ENCODE assay signal across 19 cellular contexts in genomic region chr12:26197832-26198231, GRCh38. TPM values are rescaled to one million over a fixed set of nuclear protein-coding genes. Genes with fewer than 3 reads are reported as not detected.
DNase-seq lines count a peak whose midpoint lies in the region; ATAC-seq, FAIRE-seq and TF ChIP-seq lines count a peak whose summit lies in the region.
"Had no signal": no experiment of that assay in that cellular context is flagged by ENCODE, and none has a peak within 500 bp of the region (broad histone marks: within the 10 kb centered on the region; RNA-seq: fewer than 3 reads in every experiment).

No MANE protein-coding gene starts in this region.

- H3K36me3 ChIP-seq in SK-N-SH (replicated peaks in 1 of 2; ENCODE audit: control insufficient read depth in 1 of 2, insufficient read depth in 2 of 2, low read length in 1 of 2) (no peaks in the 10 kb centered on the region), astrocyte (ENCODE audit: insufficient read depth, low read length) (no peaks in the 10 kb centered on the region), mucosa of descending colon (ENCODE audit: low read depth) (no peaks in the 10 kb centered on the region)
- H3K36me3 ChIP-seq: left lung had no signal

- peak in 1 of 2 experiments; percentile 52; a peak in 1 of 4 replicates for TF ChIP-seq EP300 in SK-N-SH (IDR thresholded peaks at IDR 0.05; ENCODE audit: borderline replicate concordance in 1 of 2, low read depth in 1 of 2, low read length in 1 of 2)

- no peak for TF ChIP-seq RAD21 in SK-N-SH (IDR thresholded peaks at IDR 0.05; ENCODE audit: low read length)

- no peak overlapping the region for H3K4me3 Mint-ChIP-seq in astrocyte (ENCODE audit: unreplicated experiment)
- H3K4me3 Mint-ChIP-seq in type B pancreatic cell, result peak overlapping the region; percentile 42
- H3K4me3 Mint-ChIP-seq: activated CD8-positive, alpha-beta memory T cell treated with anti-CD3 and anti-CD28 coated beads, Interleukin-2, amount 10 ng/mL, durations not matched to agents 7 days and 5 days; activated naive CD4-positive, alpha-beta T cell treated with anti-CD3 and anti-CD28 coated beads, Interleukin-2, amount 50 U/mL, for 24 hours; naive thymus-derived CD8-positive, alpha-beta T cell; stimulated activated naive B cell treated with anti-CD40 and anti-IgM and Interleukin-4, amounts not matched to agents 10 μg/mL and 1 μg/mL and 100 μg/mL, for 72 hours had no signal

- WGBS in SK-N-SH (ENCODE audit: low lambda C conversion rate), result 42% methylated on average over 1 of the region's 3 CpGs

- H3K4me3 ChIP-seq in SK-N-SH (ENCODE audit: low read depth in 2 of 2, low read length in 1 of 2) (no peak overlapping the region), astrocyte (ENCODE audit: insufficient read depth, low read depth, low read length) (no peak overlapping the region), mucosa of descending colon (no peak overlapping the region)
- H3K4me3 ChIP-seq: left lung had no signal

- H3K27ac Mint-ChIP-seq in astrocyte (ENCODE audit: unreplicated experiment) (no peak overlapping the region), type B pancreatic cell (no peak overlapping the region)
- H3K27ac Mint-ChIP-seq: activated CD8-positive, alpha-beta memory T cell treated with anti-CD3 and anti-CD28 coated beads, Interleukin-2, amount 10 ng/mL, durations not matched to agents 7 days and 5 days; activated naive CD4-positive, alpha-beta T cell treated with anti-CD3 and anti-CD28 coated beads, Interleukin-2, amount 50 U/mL, for 24 hours; naive thymus-derived CD8-positive, alpha-beta T cell; stimulated activated naive B cell treated with anti-CD40 and anti-IgM and Interleukin-4, amounts not matched to agents 10 μg/mL and 1 μg/mL and 100 μg/mL, for 72 hours had no signal

- no peaks in the 10 kb centered on the region for H3K9me3 Mint-ChIP-seq in astrocyte (ENCODE audit: unreplicated experiment)
- peaks cover 4% of the 10 kb centered on the region for H3K9me3 Mint-ChIP-seq in type B pancreatic cell
- H3K9me3 Mint-ChIP-seq: activated naive CD4-positive, alpha-beta T cell treated with anti-CD3 and anti-CD28 coated beads, Interleukin-2, amount 50 U/mL, for 24 hours; naive thymus-derived CD8-positive, alpha-beta T cell; stimulated activated naive B cell treated with anti-CD40 and anti-IgM and Interleukin-4, amounts not matched to agents 10 μg/mL and 1 μg/mL and 100 μg/mL, for 72 hours had no signal

- H3K27me3 ChIP-seq in SK-N-SH (ENCODE audit: insufficient read depth) (no peaks in the 10 kb centered on the region), astrocyte (ENCODE audit: insufficient read depth, low read length) (no peaks in the 10 kb centered on the region)

- H3K36me3 Mint-ChIP-seq in astrocyte (ENCODE audit: low read depth, unreplicated experiment) (no peaks in the 10 kb centered on the region), type B pancreatic cell (peaks cover 4% of the 10 kb centered on the region)
- H3K36me3 Mint-ChIP-seq: activated CD8-positive, alpha-beta memory T cell treated with anti-CD3 and anti-CD28 coated beads, Interleukin-2, amount 10 ng/mL, durations not matched to agents 7 days and 5 days; activated naive CD4-positive, alpha-beta T cell treated with anti-CD3 and anti-CD28 coated beads, Interleukin-2, amount 50 U/mL, for 24 hours; naive thymus-derived CD8-positive, alpha-beta T cell; stimulated activated naive B cell treated with anti-CD40 and anti-IgM and Interleukin-4, amounts not matched to agents 10 μg/mL and 1 μg/mL and 100 μg/mL, for 72 hours had no signal

- H3K9ac ChIP-seq in SK-N-SH (no peak overlapping the region), astrocyte (ENCODE audit: low read length) (peak overlapping the region; percentile 24)

- H3K4me1 Mint-ChIP-seq in astrocyte (ENCODE audit: low read depth, unreplicated experiment) (peaks cover 8% of the 10 kb centered on the region), type B pancreatic cell (ENCODE audit: unreplicated experiment) (peaks cover 4% of the 10 kb centered on the region)

- POLR2A ChIA-PET in SK-N-SH (lab: Yijun Ruan, JAX), result no interaction called here

- intact Hi-C loops in mucosa of descending colon (cut with DNase I, micrococcal nuclease), result no loop called here

- no peaks in the 10 kb centered on the region for H3K9me2 ChIP-seq in SK-N-SH

- H2AFZ ChIP-seq in SK-N-SH (ENCODE audit: low read depth) (no peak overlapping the region), astrocyte (ENCODE audit: low read depth, low read length) (no peak overlapping the region)

- H3K4me2 ChIP-seq in SK-N-SH (peak overlapping the region; percentile 43; the same call in 1 of the 2 replicates), astrocyte (ENCODE audit: low read length) (peak overlapping the region; percentile 96)

- peaks cover 9 to 25% of the 10 kb centered on the region in 2 experiments; a peak in 3 of 4 replicates for H3K4me1 ChIP-seq in SK-N-SH (ENCODE audit: control insufficient read depth in 1 of 2, insufficient read depth in 2 of 2, low read depth in 1 of 2, low read length in 1 of 2)
- peaks cover 39% of the 10 kb centered on the region for H3K4me1 ChIP-seq in astrocyte (ENCODE audit: insufficient read depth, low read length)
- no peaks in the 10 kb centered on the region for H3K4me1 ChIP-seq in mucosa of descending colon (ENCODE audit: low read depth)
- H3K4me1 ChIP-seq: Caco-2 had no signal

- H4K20me1 ChIP-seq in SK-N-SH (ENCODE audit: insufficient read depth) (no peaks in the 10 kb centered on the region), astrocyte (ENCODE audit: insufficient read depth, low read length) (no peaks in the 10 kb centered on the region)

- peaks cover 2% of the 10 kb centered on the region for H3K27me3 Mint-ChIP-seq in astrocyte (ENCODE audit: low read depth, unreplicated experiment)
- peaks cover 39% of the 10 kb centered on the region for H3K27me3 Mint-ChIP-seq in type B pancreatic cell

- H3K27ac ChIP-seq in SK-N-SH (ENCODE audit: low read depth in 2 of 2, low read length in 1 of 2) (peak overlapping the region in 1 of 2 experiments; percentile 60; a peak in 2 of 4 replicates), astrocyte (ENCODE audit: low read depth, low read length) (no peak overlapping the region)
- H3K27ac ChIP-seq: epithelial cell of prostate, left lung had no signal

- ATAC-seq in SK-N-SH treated with all-trans-retinoic acid at 6 μM for 48 hours (no peak), mucosa of descending colon (peak; percentile 68), HG03432 (IDR thresholded peaks at IDR 0.05; ENCODE audit: unreplicated experiment) (no peak), HG03175 (IDR thresholded peaks at IDR 0.05; ENCODE audit: unreplicated experiment) (no peak)
- ATAC-seq: activated CD8-positive, alpha-beta memory T cell treated with anti-CD3 and anti-CD28 coated beads, Interleukin-2, amount 10 ng/mL, durations not matched to agents 7 days and 5 days; left lung; naive thymus-derived CD8-positive, alpha-beta T cell; stimulated activated naive B cell treated with anti-CD40 and anti-IgM and Interleukin-4, amounts not matched to agents 10 μg/mL and 1 μg/mL and 100 μg/mL, for 72 hours had no signal

- TF ChIP-seq CTCF in SK-N-SH (IDR thresholded peaks at IDR 0.05) (no peak), astrocyte (IDR thresholded peaks at IDR 0.05; ENCODE audit: insufficient read depth, low read depth, low read length) (no peak), mucosa of descending colon (IDR thresholded peaks at IDR 0.05) (no peak), type B pancreatic cell (conservative IDR thresholded peaks at IDR 0.05) (no peak)

- H3K9me3 ChIP-seq in SK-N-SH, result no peaks in the 10 kb centered on the region
- H3K9me3 ChIP-seq in astrocyte (ENCODE audit: insufficient read depth, low read depth, low read length), result no peaks in the 10 kb centered on the region
- H3K9me3 ChIP-seq in mucosa of descending colon, result no peaks in the 10 kb centered on the region
- H3K9me3 ChIP-seq: Caco-2, left lung had no signal

- no peaks in the 10 kb centered on the region for H3F3A ChIP-seq in SK-N-SH (replicated peaks; ENCODE audit: insufficient read depth)

- DNase-seq in SK-N-SH (peak; percentile 31), astrocyte (ENCODE audit: low read depth) (peak; percentile 27), mucosa of descending colon (peak in 1 of 3 donors; percentile 42), type B pancreatic cell (ENCODE audit: extremely low spot score, unreplicated experiment) (no peak), superior temporal gyrus (ENCODE audit: extremely low spot score) (no peak)
- DNase-seq: activated CD8-positive, alpha-beta memory T cell treated with anti-CD3 and anti-CD28 coated beads, Interleukin-2, amount 10 ng/mL, durations not matched to agents 7 days and 5 days; Caco-2; cerebellar nuclear complex; left lung; naive thymus-derived CD8-positive, alpha-beta T cell; stimulated activated CD4-positive, alpha-beta T cell treated with anti-CD3 and anti-CD28 coated beads, Interleukin-4, amount 100 ng/mL, for 4 hours; stimulated activated naive B cell treated with anti-CD40 and anti-IgM and Interleukin-4, amounts not matched to agents 10 μg/mL and 1 μg/mL and 100 μg/mL, for 72 hours; SW 1271 had no signal

- H3K79me2 ChIP-seq in SK-N-SH (ENCODE audit: insufficient read depth) (no peaks in the 10 kb centered on the region), astrocyte (ENCODE audit: insufficient read depth, low read length) (peaks cover 10% of the 10 kb centered on the region)

- CTCF ChIA-PET in SK-N-SH (lab: Yijun Ruan, JAX), result interaction anchor here (1.0 to 1.5 kb wide), 3 partner anchors 13 to 821 kb away, joined by 3 to 6 read pairs (median 4); no protein-coding TSS in a partner anchor

- no peak for FAIRE-seq in astrocyte (lab: Jason Lieb, UNC)

TF ChIP-seq in SK-N-SH, 30 proteins besides CTCF, POLR2A, EP300 and RAD21 (continues in another document):
- no peak for TF ChIP-seq ELF1 (IDR thresholded peaks at IDR 0.05)
- no peak for TF ChIP-seq POLR2AphosphoS5 (IDR thresholded peaks at IDR 0.05; ENCODE audit: low read depth, low read length)
- no peak for TF ChIP-seq MAX (IDR thresholded peaks at IDR 0.05; ENCODE audit: low read depth)

TF ChIP-seq in SK-N-SH treated with all-trans-retinoic acid at 6 μM for 48 hours, 23 proteins besides CTCF, POLR2A, EP300 and RAD21 (continues in another document):
- TF ChIP-seq ARNTL (CRISPR knock-in tag; IDR thresholded peaks at IDR 0.05; ENCODE audit: borderline replicate concordance, low read depth), result no peak
- no peak for TF ChIP-seq ZC3H10 (CRISPR knock-in tag; IDR thresholded peaks at IDR 0.05)
- TF ChIP-seq CSDC2 (CRISPR knock-in tag; IDR thresholded peaks at IDR 0.05), result no peak

RNA-seq across cellular contexts. Expression of gene SSPN, which starts 2.5 kb away (rescaled TPM):
- polyA plus RNA-seq in SK-N-SH (2012; rRNA removed), result 5.9 and 11.7 TPM in 2 replicates
- polyA plus RNA-seq in SK-N-SH (2012; cell fraction: cytosol; rRNA removed), result 7.9 and 9.7 TPM in 2 replicates
- polyA plus RNA-seq in SK-N-SH (2012; cell fraction: nucleus; rRNA removed), result 5.4 and 7.4 TPM in 2 replicates
- total RNA-seq in astrocyte (6.3 and 11.2 TPM in 2 replicates), mucosa of descending colon (10 to 100 TPM; 12.8 to 42.7 (median 19.0) TPM), type B pancreatic cell (ENCODE audit: low replicate concordance) (2.9 and 11.3 TPM in 2 replicates)
- total RNA-seq: activated CD8-positive, alpha-beta memory T cell treated with anti-CD3 and anti-CD28 coated beads, Interleukin-2, amount 10 ng/mL, durations not matched to agents 7 days and 5 days; OCI-LY7 had no signal
- polyA plus RNA-seq: naive thymus-derived CD8-positive, alpha-beta T cell had no signal

Comparison
In these comparisons a context has a peak if more than half of its experiments do, and no peak if none do; other contexts are left out.
1. DNase-seq: peak in SK-N-SH (single experiment) and astrocyte (single experiment); none in type B pancreatic cell (single experiment) and superior temporal gyrus (single experiment).